In genomic region chr1:235865565-235866206, GRCh38 we compare ENCODE assay signal across 8 cellular contexts. TPM values are rescaled to one million over a fixed set of nuclear protein-coding genes. Genes with fewer than 3 reads are reported as not detected.
DNase-seq lines count a peak whose midpoint lies in the region; ATAC-seq, FAIRE-seq and TF ChIP-seq lines count a peak whose summit lies in the region.

No MANE protein-coding gene starts in this region.

- DNase-seq in glutamatergic neuron (no peak), occipital lobe (lab: John Stamatoyannopoulos, UW) (no peak), UCSD-AML1 (lab: John Stamatoyannopoulos, UW; ENCODE audit: unreplicated experiment) (no peak), islet precursor cell (no peak)

- H3K4me3 Mint-ChIP-seq in glutamatergic neuron (ENCODE audit: unreplicated experiment) = peak overlapping the region; percentile 92

- ATAC-seq in HG02588 (IDR thresholded peaks at IDR 0.05; ENCODE audit: unreplicated experiment) = peak; percentile 0

- H3K4me3 ChIP-seq in GM08714 (ENCODE audit: low read length) (peak overlapping the region; percentile 73), skin epidermis (peak overlapping the region; percentile 74 to 92 (median 84))

- H3K27me3 Mint-ChIP-seq in glutamatergic neuron (ENCODE audit: unreplicated experiment) = peaks cover 4% of the 10 kb centered on the region

- H3K9me3 Mint-ChIP-seq in glutamatergic neuron (ENCODE audit: unreplicated experiment) = peaks cover 7% of the 10 kb centered on the region

- no peak for TF ChIP-seq CTCF in glutamatergic neuron (IDR thresholded peaks at IDR 0.05; ENCODE audit: partially characterized antibody, unreplicated experiment)

- H3K27ac ChIP-seq in skin epidermis = peak overlapping the region; percentile 86 to 99 (median 95)

- peak overlapping the region; percentile 98 for H3K27ac Mint-ChIP-seq in glutamatergic neuron (ENCODE audit: unreplicated experiment)

- no peaks in the 10 kb centered on the region for H3K36me3 Mint-ChIP-seq in glutamatergic neuron (ENCODE audit: unreplicated experiment)

- peak; percentile 32 for FAIRE-seq in TTC549 (lab: Jason Lieb, UNC)

- H3K4me1 Mint-ChIP-seq in glutamatergic neuron (ENCODE audit: low read depth, unreplicated experiment) = peaks cover 14% of the 10 kb centered on the region

RNA-seq across cellular contexts. Expression of gene LYST, which starts 1.0 kb away (rescaled TPM):
- 33.6 TPM for total RNA-seq in glutamatergic neuron (ENCODE audit: unreplicated experiment)
- total RNA-seq in occipital lobe = 69.7 TPM
